In genomic region chr4:145827885-145828284, GRCh38 we compare ENCODE assay signal across 2 cellular contexts.
TF ChIP-seq lines count a peak whose summit lies in the region.

No MANE protein-coding gene starts in this region.

TF ChIP-seq in GM23338, 12 proteins besides CTCF, POLR2A, EP300 and RAD21 (continued from another document):
- no peak for TF ChIP-seq ZNF462 (CRISPR knock-in tag; IDR thresholded peaks at IDR 0.05)
- no peak for TF ChIP-seq EZH2phosphoT487 (IDR thresholded peaks at IDR 0.05; ENCODE audit: unreplicated experiment)
- TF ChIP-seq ETS1 (IDR thresholded peaks at IDR 0.05) = no peak
- no peak for TF ChIP-seq POLR2AphosphoS5 (IDR thresholded peaks at IDR 0.05; ENCODE audit: low read depth)
- no peak for TF ChIP-seq JUNB (IDR thresholded peaks at IDR 0.05; ENCODE audit: unreplicated experiment)
- no peak for TF ChIP-seq CREB1 (CRISPR knock-in tag; IDR thresholded peaks at IDR 0.05; ENCODE audit: low read depth)
- no peak for TF ChIP-seq ZNF114 (CRISPR knock-in tag; IDR thresholded peaks at IDR 0.05)
- TF ChIP-seq REST (IDR thresholded peaks at IDR 0.05; ENCODE audit: unreplicated experiment) = no peak

TF ChIP-seq in SK-N-SH treated with all-trans-retinoic acid at 6 μM for 48 hours, 23 proteins besides CTCF, POLR2A, EP300 and RAD21 (continued from another document):
- no peak for TF ChIP-seq ESRRG (CRISPR knock-in tag; IDR thresholded peaks at IDR 0.05)
